20 cellular contexts compared by ENCODE assay signal in genomic region chr7:91226411-91226810, GRCh38. TPM values are rescaled to one million over a fixed set of nuclear protein-coding genes. Genes with fewer than 3 reads are reported as not detected.
DNase-seq lines count a peak whose midpoint lies in the region; ATAC-seq and TF ChIP-seq lines count a peak whose summit lies in the region.
"Had no signal": no experiment of that assay in that cellular context is flagged by ENCODE, and none has a peak within 500 bp of the region (broad histone marks: within the 10 kb centered on the region; RNA-seq: fewer than 3 reads in every experiment).

No MANE protein-coding gene starts in this region.

- peaks cover 3% of the 10 kb centered on the region; the same call in 1 of the 2 replicates for H3K9me1 ChIP-seq in IMR-90 (ENCODE audit: insufficient read depth, low read length)

- in situ Hi-C loops in IMR-90 (cut with MboI; ENCODE audit: low sequenced_read_pairs): no loop called here

- no peak for TF ChIP-seq POLR2A in IMR-90 (IDR thresholded peaks at IDR 0.05; ENCODE audit: low read depth, low read length)

- no peak overlapping the region for H4K5ac ChIP-seq in IMR-90 (ENCODE audit: low read depth, low read length)

- ATAC-seq in IMR-90 (ENCODE audit: low read depth) (no peak), psoas muscle (no peak), upper lobe of right lung (no peak)
- ATAC-seq: A549 had no signal

- dilution Hi-C loops in IMR-90 (cut with HindIII; ENCODE audit: low sequenced_read_pairs, unreplicated experiment): no loop called here

- no peaks in the 10 kb centered on the region for H3K27me3 ChIP-seq in IMR-90 (ENCODE audit: control insufficient read depth, insufficient read depth, low read length)
- peaks cover 0 to 6% (median 0%) of the 10 kb centered on the region in 3 donors for H3K27me3 ChIP-seq in psoas muscle (ENCODE audit: insufficient read depth in 3 of 3, low read length in 2 of 3)
- no peaks in the 10 kb centered on the region for H3K27me3 ChIP-seq in upper lobe of right lung
- H3K27me3 ChIP-seq: BE2C, BLaER1 had no signal

- intact Hi-C loops in IMR-90 (cut with micrococcal nuclease) (no loop called here), psoas muscle (cut with DNase I) (no loop called here), upper lobe of right lung (cut with DNase I) (no loop called here)

- no peak overlapping the region for H3K56ac ChIP-seq in IMR-90 (ENCODE audit: extremely low read depth, insufficient read depth, low read length)

- H3K79me1 ChIP-seq in IMR-90 (ENCODE audit: low read depth in 1 of 2, low read length in 2 of 2): no peaks in the 10 kb centered on the region

- H4K8ac ChIP-seq in IMR-90 (ENCODE audit: low read depth in 2 of 2, low read length in 2 of 2): no peak overlapping the region

- H3K27ac ChIP-seq in IMR-90 (ENCODE audit: insufficient read depth, low read length) (no peak overlapping the region), psoas muscle (no peak overlapping the region), upper lobe of right lung (no peak overlapping the region)
- H3K27ac ChIP-seq: 22Rv1, A549, BLaER1 had no signal

- H2BK5ac ChIP-seq in IMR-90 (ENCODE audit: low read depth, low read length, poor library complexity, severe bottlenecking): no peak overlapping the region

- H3K4ac ChIP-seq in IMR-90 (ENCODE audit: low read depth, low read length): no peak overlapping the region

- H3K9me3 ChIP-seq in IMR-90 (ENCODE audit: control insufficient read depth, insufficient read depth, low read length): peaks cover 4% of the 10 kb centered on the region; the same call in 1 of the 2 replicates
- no peaks in the 10 kb centered on the region for H3K9me3 ChIP-seq in psoas muscle
- H3K9me3 ChIP-seq in upper lobe of right lung: no peaks in the 10 kb centered on the region
- H3K9me3 ChIP-seq: A549, BE2C, BLaER1 had no signal

- no peak overlapping the region for H4K91ac ChIP-seq in IMR-90 (ENCODE audit: insufficient read depth, low read depth, low read length)

- H3K14ac ChIP-seq in IMR-90 (replicated peaks; ENCODE audit: low read depth, low read length): no peak overlapping the region

- POLR2A ChIA-PET in IMR-90 (lab: Charles Lee; ENCODE audit: unreplicated experiment): no interaction called here

- H2AK9ac ChIP-seq in IMR-90 (replicated peaks; ENCODE audit: low read depth, low read length, poor library complexity): no peak overlapping the region

- H2AFZ ChIP-seq in IMR-90 (replicated peaks; ENCODE audit: low read length, poor library complexity): no peak overlapping the region

- H3K4me1 ChIP-seq in IMR-90 (ENCODE audit: control insufficient read depth, insufficient read depth, low read length) (peaks cover 8% of the 10 kb centered on the region), psoas muscle (no peaks in the 10 kb centered on the region), upper lobe of right lung (peaks cover 4% of the 10 kb centered on the region)
- H3K4me1 ChIP-seq: A549, BE2C, BLaER1 had no signal

- H3K4me2 ChIP-seq in IMR-90 (ENCODE audit: low read depth, low read length): no peak overlapping the region
- H3K4me2 ChIP-seq: A549, BLaER1 had no signal

- no peak overlapping the region for H2AK5ac ChIP-seq in IMR-90 (ENCODE audit: low read depth, low read length)

- no peak overlapping the region for H3K18ac ChIP-seq in IMR-90 (ENCODE audit: low read depth, low read length)

- peak overlapping the region; percentile 32; the same call in 1 of the 3 replicates for H2BK15ac ChIP-seq in IMR-90 (ENCODE audit: low read depth, low read length)

- no peak for TF ChIP-seq RAD21 in IMR-90 (IDR thresholded peaks at IDR 0.05; ENCODE audit: low read length)

- no peak overlapping the region for H2BK120ac ChIP-seq in IMR-90 (ENCODE audit: low read depth, low read length)

- CTCF ChIA-PET in IMR-90 (lab: Yijun Ruan, JAX): no interaction called here

- TF ChIP-seq CTCF in IMR-90 (conservative IDR thresholded peaks at IDR 0.05; ENCODE audit: low read depth, low read length) (no peak), psoas muscle (IDR thresholded peaks at IDR 0.05) (no peak), upper lobe of right lung (IDR thresholded peaks at IDR 0.05) (no peak)

- no peaks in the 10 kb centered on the region; the same call in 1 of the 2 replicates for H4K20me1 ChIP-seq in IMR-90 (ENCODE audit: insufficient read depth, low read length)
- H4K20me1 ChIP-seq: BLaER1 had no signal

- no peak overlapping the region for H3K23ac ChIP-seq in IMR-90 (ENCODE audit: low read depth, low read length)

- DNase-seq in EH (ENCODE audit: low read depth) (peak; percentile 50), HCEC 1CT (peak; percentile 17), IMR-90 (peak; percentile 25), fibroblast of peridontal ligament (ENCODE audit: extremely low read depth) (peak; percentile 74), iPS-NIHi7 (ENCODE audit: extremely low spot score) (no peak), midbrain (lab: John Stamatoyannopoulos, UW) (no peak), psoas muscle (no peak), upper lobe of right lung (no peak)
- DNase-seq: BE2C; C1 segment of cervical spinal cord; CD4-positive, alpha-beta memory T cell; CD4-positive, CD25-positive, alpha-beta regulatory T cell; CD8-positive, alpha-beta memory T cell; COR-L47; DMS79 treated with DMSO at 0.1 percent for 48 hours; EL; GF-D8 had no signal

- H3K4me3 ChIP-seq in IMR-90 (ENCODE audit: insufficient read depth, low read depth, low read length) (no peak overlapping the region), psoas muscle (no peak overlapping the region), upper lobe of right lung (no peak overlapping the region)
- H3K4me3 ChIP-seq: A549, BLaER1 had no signal

- no CpG with 5 or more reads among the region's 2 CpGs for WGBS in IMR-90 (ENCODE audit: extremely low coverage in 2 of 2, insufficient read length in 1 of 2), 2 experiments
- WGBS in psoas muscle, 3 donors: 33 to 39% (median 34%) methylated on average over 2 of the region's 2 CpGs

- H3K9ac ChIP-seq in IMR-90 (ENCODE audit: low read depth, low read length): no peak overlapping the region
- H3K9ac ChIP-seq: BLaER1 had no signal

- BruUV-seq in IMR-90 (replicated peaks; lab: Mats Ljungman, UMichigan): no TSS peak

- H3K36me3 ChIP-seq in IMR-90 (ENCODE audit: control insufficient read depth, insufficient read depth, low read length) (no peaks in the 10 kb centered on the region), psoas muscle (ENCODE audit: insufficient read depth in 1 of 2, low read depth in 1 of 2) (no peaks in the 10 kb centered on the region), upper lobe of right lung (no peaks in the 10 kb centered on the region)
- H3K36me3 ChIP-seq: BE2C, BLaER1 had no signal

- 0 out of 2 replicates have a peak overlapping the region, but pooled peaks have one; percentile 14 for H2BK20ac ChIP-seq in IMR-90 (ENCODE audit: low read depth, low read length)

TF ChIP-seq in IMR-90, 13 proteins besides CTCF, POLR2A, EP300 and RAD21:
- TF ChIP-seq MAFK (IDR thresholded peaks at IDR 0.05; ENCODE audit: low read depth, low read length): no peak
- TF ChIP-seq CEBPB (IDR thresholded peaks at IDR 0.05; ENCODE audit: low read depth, low read length): no peak
- no peak for TF ChIP-seq SMC3 (IDR thresholded peaks at IDR 0.05; ENCODE audit: low read depth, low read length)
- TF ChIP-seq CHD1 (IDR thresholded peaks at IDR 0.05; ENCODE audit: low read depth, low read length): no peak
- TF ChIP-seq MXI1 (IDR thresholded peaks at IDR 0.05; ENCODE audit: borderline replicate concordance, low read depth, low read length): no peak
- no peak for TF ChIP-seq BHLHE40 (IDR thresholded peaks at IDR 0.05; ENCODE audit: low read depth, low read length)
- TF ChIP-seq NFE2L2 (IDR thresholded peaks at IDR 0.05; ENCODE audit: low read depth, low read length): no peak
- TF ChIP-seq ELK1 (IDR thresholded peaks at IDR 0.05; ENCODE audit: borderline replicate concordance, low read depth, low read length): no peak
- no peak for TF ChIP-seq FOS (IDR thresholded peaks at IDR 0.05; ENCODE audit: low read depth, low read length)
- no peak for TF ChIP-seq USF2 (IDR thresholded peaks at IDR 0.05; ENCODE audit: low read depth, low read length)
- TF ChIP-seq RFX5 (IDR thresholded peaks at IDR 0.05; ENCODE audit: low read depth, low read length): no peak
- TF ChIP-seq MAZ (IDR thresholded peaks at IDR 0.05; ENCODE audit: borderline replicate concordance, low read depth, low read length): no peak
- no peak for TF ChIP-seq RCOR1 (IDR thresholded peaks at IDR 0.05; ENCODE audit: insufficient replicate concordance, low read length)

RNA-seq across cellular contexts. Expression of gene FZD1, which starts 37.8 kb away (rescaled TPM):
- total RNA-seq in IMR-90 (2012; rRNA removed) (3.6 and 4.4 TPM in 2 replicates), psoas muscle (1 to 10 TPM; 1.6 to 2.5 (median 2.1) TPM), upper lobe of right lung (25.7 TPM)
- polyA plus RNA-seq in IMR-90 (2012; rRNA removed) (6.5 and 6.8 TPM in 2 replicates), psoas muscle (1 to 10 TPM in 2 of 3 donors, under 1 TPM in 1; 0.90 to 2.2 (median 1.4) TPM)
- polyA plus RNA-seq in IMR-90 (2012; cell fraction: cytosol; rRNA removed): 3.0 and 9.1 TPM in 2 replicates
- polyA plus RNA-seq in IMR-90 (2012; cell fraction: nucleus; rRNA removed; ENCODE audit: low replicate concordance): 1.8 and 3.0 TPM in 2 replicates
- polyA plus RNA-seq: CD4-positive, alpha-beta memory T cell; CD8-positive, alpha-beta memory T cell had no signal

Comparison
In these comparisons a context has a peak if more than half of its experiments do, and no peak if none do; other contexts are left out.
1. DNase-seq: peak in EH (single experiment), HCEC 1CT (single experiment), IMR-90 (single experiment) and fibroblast of peridontal ligament (single experiment); none in iPS-NIHi7 (single experiment), midbrain (single experiment), psoas muscle (0 of 2) and upper lobe of right lung (single experiment).